ENCODE assay signal across 14 cellular contexts in genomic region chr6:6243846-6244245, GRCh38.
A peak's percentile ranks its signal among the peaks of the same experiment; 100 is the strongest.
DNase-seq lines count a peak whose midpoint lies in the region; ATAC-seq and TF ChIP-seq lines count a peak whose summit lies in the region.
"Had no signal": no experiment of that assay in that cellular context is flagged by ENCODE, and none has a peak within 500 bp of the region (broad histone marks: within the 10 kb centered on the region; RNA-seq: fewer than 3 reads in every experiment).

No MANE protein-coding gene starts in this region.

- peak; percentile 85 for DNase-seq in HT-29 (ENCODE audit: low spot score)
- DNase-seq in Peyer's patch, result peak in 2 of 3 donors; percentile 64 to 75
- peak; percentile 6 to 29 for DNase-seq in foreskin keratinocyte
- peak; percentile 7 for DNase-seq in renal cortical epithelial cell (ENCODE audit: low read depth)
- no peak for DNase-seq in gastrocnemius medialis
- DNase-seq in activated CD4-positive, alpha-beta T cell treated with anti-CD3 and anti-CD28 coated beads for 36 hours, result no peak
- DNase-seq: C1 segment of cervical spinal cord; Calu3; CD4-positive, alpha-beta T cell; DMS 273 treated with DMSO at 0.1 percent for 48 hours; GM23248 had no signal

- H3K27me3 ChIP-seq in Peyer's patch, result no peaks in the 10 kb centered on the region
- H3K27me3 ChIP-seq in foreskin keratinocyte, result no peaks in the 10 kb centered on the region
- H3K27me3 ChIP-seq in gastrocnemius medialis, result peaks cover 0 to 2% (median 0%) of the 10 kb centered on the region in 3 donors

- H3K9me3 ChIP-seq in Peyer's patch (no peaks in the 10 kb centered on the region), gastrocnemius medialis (no peaks in the 10 kb centered on the region)

- CTCF ChIA-PET in activated CD4-positive, alpha-beta T cell treated with anti-CD3 and anti-CD28 coated beads for 36 hours (lab: Charles Lee), result no interaction called here

- H3K4me3 ChIP-seq in Peyer's patch (no peak overlapping the region), gastrocnemius medialis (no peak overlapping the region)
- H3K4me3 ChIP-seq: GM23248 had no signal

- TF ChIP-seq POLR2A in Peyer's patch (IDR thresholded peaks at IDR 0.05) (no peak), gastrocnemius medialis (IDR thresholded peaks at IDR 0.05) (no peak)

- no peak overlapping the region for H3K4me3 Mint-ChIP-seq in activated CD4-positive, alpha-beta T cell treated with anti-CD3 and anti-CD28 coated beads for 36 hours
- H3K4me3 Mint-ChIP-seq: B cell; CD4-positive, alpha-beta T cell had no signal

- H3K4me1 ChIP-seq in Peyer's patch (no peaks in the 10 kb centered on the region), foreskin keratinocyte (no peaks in the 10 kb centered on the region), gastrocnemius medialis (no peaks in the 10 kb centered on the region)

- intact Hi-C loops in gastrocnemius medialis (cut with DNase I; ENCODE audit: low total_unique reads), result no loop called here
- intact Hi-C loops in activated CD4-positive, alpha-beta T cell treated with anti-CD3 and anti-CD28 coated beads for 36 hours (cut with DNase I, micrococcal nuclease), result no loop called here

- H3K27me3 Mint-ChIP-seq in activated CD4-positive, alpha-beta T cell treated with anti-CD3 and anti-CD28 coated beads for 36 hours, result peaks cover 17% of the 10 kb centered on the region

- no peak for ATAC-seq in foreskin keratinocyte
- no peak for ATAC-seq in gastrocnemius medialis
- ATAC-seq in activated CD4-positive, alpha-beta T cell treated with anti-CD3 and anti-CD28 coated beads for 36 hours, result no peak
- ATAC-seq in GM18870 (IDR thresholded peaks at IDR 0.05; ENCODE audit: unreplicated experiment), result no peak
- ATAC-seq: HCT116 had no signal

- H3K27ac ChIP-seq in Peyer's patch (peak overlapping the region in 2 of 4 donors; percentile 18 to 32), foreskin keratinocyte (no peak overlapping the region), gastrocnemius medialis (no peak overlapping the region)
- H3K27ac ChIP-seq: GM23248 had no signal

- no peaks in the 10 kb centered on the region for H3K9me3 Mint-ChIP-seq in activated CD4-positive, alpha-beta T cell treated with anti-CD3 and anti-CD28 coated beads for 36 hours (ENCODE audit: low read depth)
- H3K9me3 Mint-ChIP-seq: CD4-positive, alpha-beta T cell had no signal

- H3K36me3 ChIP-seq in Peyer's patch, result no peaks in the 10 kb centered on the region
- H3K36me3 ChIP-seq in gastrocnemius medialis, result no peaks in the 10 kb centered on the region

- no peak for TF ChIP-seq CTCF in Peyer's patch (IDR thresholded peaks at IDR 0.05)
- no peak for TF ChIP-seq CTCF in foreskin keratinocyte (conservative IDR thresholded peaks at IDR 0.05)
- TF ChIP-seq CTCF in gastrocnemius medialis (IDR thresholded peaks at IDR 0.05 in 4 of 5, conservative IDR thresholded peaks at IDR 0.05 in 1 of 5), result no peak

- in situ Hi-C loops in gastrocnemius medialis (cut with MboI; ENCODE audit: low sequenced_read_pairs in 4 of 4), result no loop called here

- no peak overlapping the region for H3K27ac Mint-ChIP-seq in activated CD4-positive, alpha-beta T cell treated with anti-CD3 and anti-CD28 coated beads for 36 hours
- H3K27ac Mint-ChIP-seq: B cell; CD4-positive, alpha-beta T cell had no signal

- H3K36me3 Mint-ChIP-seq in activated CD4-positive, alpha-beta T cell treated with anti-CD3 and anti-CD28 coated beads for 36 hours (ENCODE audit: low read depth), result no peaks in the 10 kb centered on the region

- H3K4me1 Mint-ChIP-seq in activated CD4-positive, alpha-beta T cell treated with anti-CD3 and anti-CD28 coated beads for 36 hours, result no peaks in the 10 kb centered on the region

- POLR2A ChIA-PET in activated CD4-positive, alpha-beta T cell treated with anti-CD3 and anti-CD28 coated beads for 36 hours (lab: Charles Lee), result no interaction called here

Comparison
In these comparisons a context has a peak if more than half of its experiments do, and no peak if none do; other contexts are left out.
1. DNase-seq: peak in HT-29 (single experiment), Peyer's patch (2 of 3), foreskin keratinocyte (2 of 2) and renal cortical epithelial cell (single experiment); none in gastrocnemius medialis (0 of 2) and activated CD4-positive, alpha-beta T cell treated with anti-CD3 and anti-CD28 coated beads for 36 hours (single experiment).